In the genomic region with DNA sequence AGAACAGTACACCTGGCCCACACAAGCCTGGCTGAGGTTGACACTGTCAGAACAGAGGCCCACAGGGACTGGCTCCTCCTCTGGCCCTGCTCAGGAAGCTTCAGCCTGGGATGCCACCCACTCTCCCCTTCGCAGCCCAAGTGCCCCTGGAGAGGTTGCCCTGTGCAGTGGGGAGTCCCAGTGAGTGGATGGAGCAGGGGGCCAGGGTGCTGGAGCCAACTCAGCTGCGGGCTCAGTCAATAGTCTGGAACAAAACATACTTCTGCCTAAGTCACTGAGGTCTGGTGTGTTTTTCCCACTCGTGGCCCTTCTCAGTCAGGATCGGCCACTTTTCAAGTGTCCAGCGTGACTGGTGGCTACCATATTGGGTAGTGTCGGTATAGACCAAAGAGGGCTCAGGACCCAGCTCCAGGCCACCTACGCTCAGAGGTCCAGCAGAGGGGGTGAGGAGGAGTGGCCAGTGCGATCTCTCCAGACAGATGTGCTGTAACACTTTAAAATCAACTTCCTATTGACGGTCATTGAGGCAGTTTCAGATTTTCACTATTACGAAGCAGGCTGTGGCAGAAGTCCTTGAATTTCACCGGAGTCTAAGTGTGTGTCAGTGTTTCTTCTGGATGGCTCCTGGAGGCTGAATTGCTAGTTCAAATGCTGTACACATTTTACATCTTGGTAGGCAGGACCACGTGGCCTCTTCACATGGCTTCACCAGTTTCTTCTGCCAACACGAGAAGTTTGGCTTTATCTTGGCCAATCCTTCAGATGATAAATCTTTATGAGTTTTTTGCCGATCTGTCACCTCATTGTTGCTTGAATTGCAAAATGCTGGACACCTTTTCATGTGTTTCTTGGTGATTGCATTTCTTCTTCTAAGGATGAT, we compare ENCODE assay signal across 25 cellular contexts. TPM values are rescaled to one million over a fixed set of nuclear protein-coding genes. Genes with fewer than 3 reads are reported as not detected.
"Had no signal": no experiment of that assay in that cellular context is flagged by ENCODE, and none has a peak within 500 bp of the region (broad histone marks: within the 10 kb centered on the region; RNA-seq: fewer than 3 reads in every experiment).

No MANE protein-coding gene starts in this region.

- H3K27ac ChIP-seq: ascending aorta, SK-N-MC, VCaP had no signal

- FAIRE-seq: RCC 7860, TTC549 had no signal

- H3K9me3 ChIP-seq: ascending aorta had no signal

- H3K4me1 ChIP-seq: ascending aorta had no signal

- H3K4me3 ChIP-seq: ascending aorta, SK-N-MC had no signal

- H3K36me3 ChIP-seq: ascending aorta had no signal

- ATAC-seq: activated CD4-positive, alpha-beta T cell treated with anti-CD3 and anti-CD28 coated beads for 36 hours; activated CD8-positive, alpha-beta T cell treated with anti-CD3 and anti-CD28 coated beads for 36 hours; activated naive CD4-positive, alpha-beta T cell treated with anti-CD3 and anti-CD28 coated beads, Interleukin-2, amount 50 U/mL, for 72 hours; activated naive CD8-positive, alpha-beta T cell treated with anti-CD3 and anti-CD28 coated beads, Interleukin-2, amount 50 U/mL, for 24 hours; activated T-cell treated with anti-CD3 and anti-CD28 coated beads, Interleukin-2, amount 50 U/mL, for 4 hours; Right ventricle myocardium inferior; T-cell had no signal

- DNase-seq: activated CD4-positive, alpha-beta T cell treated with anti-CD3 and anti-CD28 coated beads for 36 hours; activated CD8-positive, alpha-beta T cell treated with anti-CD3 and anti-CD28 coated beads for 36 hours; activated effector memory CD4-positive, alpha-beta T cell treated with anti-CD3 and anti-CD28 coated beads, Interleukin-2, amount 50 U/mL, for 16 hours; activated naive CD4-positive, alpha-beta T cell treated with Interleukin-2 at 50 U/mL for 16 hours; activated naive CD8-positive, alpha-beta T cell treated with anti-CD3 and anti-CD28 coated beads, Interleukin-2, amount 50 U/mL, for 24 hours; activated T-cell treated with anti-CD3 and anti-CD28 coated beads, Interleukin-2, amount 50 U/mL, for 4 hours; amniotic stem cell; IMR-90; KG1; NCI-H1048; NCI-H1694; NCI-H526 treated with DMSO at 0.1 percent for 48 hours; NCI-H82; T-cell; T-helper 2 cell; T1000 had no signal

- H3K27me3 ChIP-seq: ascending aorta had no signal

RNA-seq across cellular contexts. Expression of a gene that starts 1.0 kb away (rescaled TPM):
- total RNA-seq: LHCN-M2, M059J had no signal

RNA-seq across cellular contexts. Expression of a gene that starts 49.1 kb away (rescaled TPM):
- total RNA-seq: activated CD4-positive, alpha-beta T cell treated with anti-CD3 and anti-CD28 coated beads for 36 hours; activated CD8-positive, alpha-beta T cell treated with anti-CD3 and anti-CD28 coated beads for 36 hours; activated naive CD4-positive, alpha-beta T cell treated with anti-CD3 and anti-CD28 coated beads, Interleukin-2, amount 50 U/mL, for 72 hours; ascending aorta; IMR-90; LHCN-M2; M059J; T-cell had no signal
